ENCODE assay signal across 11 cellular contexts in genomic region chr15:49855917-49856637, GRCh38.
DNase-seq lines count a peak whose midpoint lies in the region; ATAC-seq and TF ChIP-seq lines count a peak whose summit lies in the region.
"Had no signal": no experiment of that assay in that cellular context is flagged by ENCODE, and none has a peak within 500 bp of the region (broad histone marks: within the 10 kb centered on the region; RNA-seq: fewer than 3 reads in every experiment).

No MANE protein-coding gene starts in this region.

- WGBS in heart right ventricle, 2 donors = 52 to 59% methylated on average over 4 of the region's 4 CpGs

- H3K4me2 ChIP-seq in GM23338 = no peak overlapping the region
- H3K4me2 ChIP-seq: KMS-11 had no signal

- 0 out of 2 replicates have a peak, but pooled peaks cover 7% of the 10 kb centered on the region for H3K9me2 ChIP-seq in GM23338 (ENCODE audit: insufficient read depth)

- peaks cover 1% of the 10 kb centered on the region; the same call in 1 of the 3 replicates for H3K9me3 Mint-ChIP-seq in GM23338

- no peaks in the 10 kb centered on the region for H4K20me1 ChIP-seq in GM23338 (replicated peaks; ENCODE audit: insufficient read depth)

- H3K27me3 ChIP-seq in heart right ventricle = no peaks in the 10 kb centered on the region
- no peaks in the 10 kb centered on the region for H3K27me3 ChIP-seq in gastrocnemius medialis
- no peaks in the 10 kb centered on the region for H3K27me3 ChIP-seq in GM23338 (ENCODE audit: insufficient read depth)

- peaks cover 0 to 20% (median 7%) of the 10 kb centered on the region in 9 donors for H3K4me1 ChIP-seq in heart right ventricle
- no peaks in the 10 kb centered on the region for H3K4me1 ChIP-seq in gastrocnemius medialis
- no peaks in the 10 kb centered on the region for H3K4me1 ChIP-seq in GM23338 (ENCODE audit: insufficient read depth)

- no peak overlapping the region for H3K4me3 Mint-ChIP-seq in GM23338
- H3K4me3 Mint-ChIP-seq: activated T-cell treated with anti-CD3 and anti-CD28 coated beads, Interleukin-2, amount 50 U/mL, for 4 hours had no signal

- H3K27ac ChIP-seq in heart right ventricle (peak overlapping the region in 5 of 10 donors; percentile 37 to 79 (median 44)), gastrocnemius medialis (peak overlapping the region; percentile 20 to 43 (median 27)), GM23338 (ENCODE audit: low read depth) (no peak overlapping the region)
- H3K27ac ChIP-seq: KMS-11 had no signal

- H3K79me2 ChIP-seq in GM23338 (replicated peaks; ENCODE audit: insufficient read depth) = no peaks in the 10 kb centered on the region

- ATAC-seq in heart right ventricle (peak; percentile 61 to 94 (median 72)), gastrocnemius medialis (peak; percentile 73 to 80), GM23338 (no peak), HG03108 (IDR thresholded peaks at IDR 0.05; ENCODE audit: unreplicated experiment) (no peak)
- ATAC-seq: activated T-cell treated with anti-CD3 and anti-CD28 coated beads, Interleukin-2, amount 50 U/mL, for 4 hours had no signal

- intact Hi-C loops in heart right ventricle (cut with DNase I) = no loop called here
- intact Hi-C loops in gastrocnemius medialis (cut with DNase I; ENCODE audit: low total_unique reads) = no loop called here

- H3K4me1 Mint-ChIP-seq in GM23338 = no peaks in the 10 kb centered on the region

- no peaks in the 10 kb centered on the region for H3F3A ChIP-seq in GM23338 (replicated peaks; ENCODE audit: low read depth)

- no peaks in the 10 kb centered on the region for H3K36me3 Mint-ChIP-seq in GM23338 (ENCODE audit: low read depth)

- no peak for TF ChIP-seq CTCF in heart right ventricle (IDR thresholded peaks at IDR 0.05)
- no peak for TF ChIP-seq CTCF in gastrocnemius medialis (IDR thresholded peaks at IDR 0.05 in 4 of 5, conservative IDR thresholded peaks at IDR 0.05 in 1 of 5)
- TF ChIP-seq CTCF in GM23338 (conservative IDR thresholded peaks at IDR 0.05; ENCODE audit: low read depth in 2 of 2) = no peak

- in situ Hi-C loops in gastrocnemius medialis (cut with MboI; ENCODE audit: low sequenced_read_pairs in 4 of 4) = no loop called here

- no peak overlapping the region; the same call in 1 of the 2 replicates for H2AFZ ChIP-seq in GM23338

- H3K4me3 ChIP-seq in heart right ventricle (no peak overlapping the region), gastrocnemius medialis (no peak overlapping the region), GM23338 (no peak overlapping the region)

- TF ChIP-seq POLR2A in gastrocnemius medialis (IDR thresholded peaks at IDR 0.05) = no peak

- no peak overlapping the region for H3K27ac Mint-ChIP-seq in GM23338

- H3K27me3 Mint-ChIP-seq in GM23338 (ENCODE audit: insufficient read depth, low read depth, poor library complexity) = no peaks in the 10 kb centered on the region

- DNase-seq in ELR (ENCODE audit: low read depth) (peak; percentile 64), SKM-1 treated with dmso at 0.1 percent for 144 hours (lab: John Stamatoyannopoulos, UW; ENCODE audit: unreplicated experiment) (peak; percentile 71), heart right ventricle (no peak), gastrocnemius medialis (peak in 1 of 2 donors; percentile 12), GM23338 (ENCODE audit: low spot score) (no peak), Kasumi-1 (lab: John Stamatoyannopoulos, UW) (no peak), NCI-H345 treated with DMSO at 0.1 percent for 48 hours (lab: John Stamatoyannopoulos, UW; ENCODE audit: unreplicated experiment) (no peak)
- DNase-seq: activated T-cell treated with anti-CD3 and anti-CD28 coated beads, Interleukin-2, amount 50 U/mL, for 4 hours; NK-92 treated with Interleukin-12 subunit alpha and Interleukin-12 subunit beta, amount 100 ng/mL, for 24 hours had no signal

- H3K9me3 ChIP-seq in heart right ventricle (peaks cover 0 to 5% (median 0%) of the 10 kb centered on the region in 11 donors), gastrocnemius medialis (no peaks in the 10 kb centered on the region)

- H3K36me3 ChIP-seq in heart right ventricle = peaks cover 0 to 36% (median 0%) of the 10 kb centered on the region in 9 donors
- H3K36me3 ChIP-seq in gastrocnemius medialis = no peaks in the 10 kb centered on the region
- no peaks in the 10 kb centered on the region for H3K36me3 ChIP-seq in GM23338 (ENCODE audit: insufficient read depth)

TF ChIP-seq in GM23338, 12 proteins besides CTCF, POLR2A, EP300 and RAD21 (continues in another document):
- TF ChIP-seq CREB1 (CRISPR knock-in tag; IDR thresholded peaks at IDR 0.05; ENCODE audit: low read depth) (no peak), ZNF114 (CRISPR knock-in tag; IDR thresholded peaks at IDR 0.05) (no peak), POLR2AphosphoS5 (IDR thresholded peaks at IDR 0.05; ENCODE audit: low read depth) (no peak), NANOG (IDR thresholded peaks at IDR 0.05; ENCODE audit: borderline replicate concordance) (no peak), EZH2phosphoT487 (IDR thresholded peaks at IDR 0.05; ENCODE audit: unreplicated experiment) (no peak)
- TF ChIP-seq, protein P1, sequence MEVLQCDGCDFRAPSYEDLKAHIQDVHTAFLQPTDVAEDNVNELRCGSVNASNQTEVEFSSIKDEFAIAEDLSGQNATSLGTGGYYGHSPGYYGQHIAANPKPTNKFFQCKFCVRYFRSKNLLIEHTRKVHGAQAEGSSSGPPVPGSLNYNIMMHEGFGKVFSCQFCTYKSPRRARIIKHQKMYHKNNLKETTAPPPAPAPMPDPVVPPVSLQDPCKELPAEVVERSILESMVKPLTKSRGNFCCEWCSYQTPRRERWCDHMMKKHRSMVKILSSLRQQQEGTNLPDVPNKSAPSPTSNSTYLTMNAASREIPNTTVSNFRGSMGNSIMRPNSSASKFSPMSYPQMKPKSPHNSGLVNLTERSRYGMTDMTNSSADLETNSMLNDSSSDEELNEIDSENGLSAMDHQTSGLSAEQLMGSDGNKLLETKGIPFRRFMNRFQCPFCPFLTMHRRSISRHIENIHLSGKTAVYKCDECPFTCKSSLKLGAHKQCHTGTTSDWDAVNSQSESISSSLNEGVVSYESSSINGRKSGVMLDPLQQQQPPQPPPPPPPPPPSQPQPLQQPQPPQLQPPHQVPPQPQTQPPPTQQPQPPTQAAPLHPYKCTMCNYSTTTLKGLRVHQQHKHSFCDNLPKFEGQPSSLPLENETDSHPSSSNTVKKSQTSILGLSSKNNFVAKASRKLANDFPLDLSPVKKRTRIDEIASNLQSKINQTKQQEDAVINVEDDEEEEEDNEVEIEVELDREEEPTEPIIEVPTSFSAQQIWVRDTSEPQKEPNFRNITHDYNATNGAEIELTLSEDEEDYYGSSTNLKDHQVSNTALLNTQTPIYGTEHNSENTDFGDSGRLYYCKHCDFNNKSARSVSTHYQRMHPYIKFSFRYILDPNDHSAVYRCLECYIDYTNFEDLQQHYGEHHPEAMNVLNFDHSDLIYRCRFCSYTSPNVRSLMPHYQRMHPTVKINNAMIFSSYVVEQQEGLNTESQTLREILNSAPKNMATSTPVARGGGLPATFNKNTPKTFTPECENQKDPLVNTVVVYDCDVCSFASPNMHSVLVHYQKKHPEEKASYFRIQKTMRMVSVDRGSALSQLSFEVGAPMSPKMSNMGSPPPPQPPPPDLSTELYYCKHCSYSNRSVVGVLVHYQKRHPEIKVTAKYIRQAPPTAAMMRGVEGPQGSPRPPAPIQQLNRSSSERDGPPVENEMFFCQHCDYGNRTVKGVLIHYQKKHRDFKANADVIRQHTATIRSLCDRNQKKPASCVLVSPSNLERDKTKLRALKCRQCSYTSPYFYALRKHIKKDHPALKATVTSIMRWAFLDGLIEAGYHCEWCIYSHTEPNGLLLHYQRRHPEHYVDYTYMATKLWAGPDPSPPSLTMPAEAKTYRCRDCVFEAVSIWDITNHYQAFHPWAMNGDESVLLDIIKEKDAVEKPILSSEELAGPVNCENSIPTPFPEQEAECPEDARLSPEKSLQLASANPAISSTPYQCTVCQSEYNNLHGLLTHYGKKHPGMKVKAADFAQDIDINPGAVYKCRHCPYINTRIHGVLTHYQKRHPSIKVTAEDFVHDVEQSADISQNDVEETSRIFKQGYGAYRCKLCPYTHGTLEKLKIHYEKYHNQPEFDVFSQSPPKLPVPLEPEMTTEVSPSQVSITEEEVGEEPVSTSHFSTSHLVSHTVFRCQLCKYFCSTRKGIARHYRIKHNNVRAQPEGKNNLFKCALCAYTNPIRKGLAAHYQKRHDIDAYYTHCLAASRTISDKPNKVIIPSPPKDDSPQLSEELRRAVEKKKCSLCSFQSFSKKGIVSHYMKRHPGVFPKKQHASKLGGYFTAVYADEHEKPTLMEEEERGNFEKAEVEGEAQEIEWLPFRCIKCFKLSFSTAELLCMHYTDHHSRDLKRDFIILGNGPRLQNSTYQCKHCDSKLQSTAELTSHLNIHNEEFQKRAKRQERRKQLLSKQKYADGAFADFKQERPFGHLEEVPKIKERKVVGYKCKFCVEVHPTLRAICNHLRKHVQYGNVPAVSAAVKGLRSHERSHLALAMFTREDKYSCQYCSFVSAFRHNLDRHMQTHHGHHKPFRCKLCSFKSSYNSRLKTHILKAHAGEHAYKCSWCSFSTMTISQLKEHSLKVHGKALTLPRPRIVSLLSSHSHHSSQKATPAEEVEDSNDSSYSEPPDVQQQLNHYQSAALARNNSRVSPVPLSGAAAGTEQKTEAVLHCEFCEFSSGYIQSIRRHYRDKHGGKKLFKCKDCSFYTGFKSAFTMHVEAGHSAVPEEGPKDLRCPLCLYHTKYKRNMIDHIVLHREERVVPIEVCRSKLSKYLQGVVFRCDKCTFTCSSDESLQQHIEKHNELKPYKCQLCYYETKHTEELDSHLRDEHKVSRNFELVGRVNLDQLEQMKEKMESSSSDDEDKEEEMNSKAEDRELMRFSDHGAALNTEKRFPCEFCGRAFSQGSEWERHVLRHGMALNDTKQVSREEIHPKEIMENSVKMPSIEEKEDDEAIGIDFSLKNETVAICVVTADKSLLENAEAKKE (CRISPR knock-in tag; IDR thresholded peaks at IDR 0.05) = no peak

Comparison
In these comparisons a context has a peak if more than half of its experiments do, and no peak if none do; other contexts are left out.
1. DNase-seq: peak in ELR (single experiment) and SKM-1 treated with dmso at 0.1 percent for 144 hours (single experiment); none in heart right ventricle (0 of 2), GM23338 (single experiment), Kasumi-1 (0 of 2) and NCI-H345 treated with DMSO at 0.1 percent for 48 hours (single experiment).
2. ATAC-seq: peak in heart right ventricle (8 of 8) and gastrocnemius medialis (2 of 2); none in GM23338 (single experiment) and HG03108 (single experiment).